26 cellular contexts compared by ENCODE assay signal in the genomic region with DNA sequence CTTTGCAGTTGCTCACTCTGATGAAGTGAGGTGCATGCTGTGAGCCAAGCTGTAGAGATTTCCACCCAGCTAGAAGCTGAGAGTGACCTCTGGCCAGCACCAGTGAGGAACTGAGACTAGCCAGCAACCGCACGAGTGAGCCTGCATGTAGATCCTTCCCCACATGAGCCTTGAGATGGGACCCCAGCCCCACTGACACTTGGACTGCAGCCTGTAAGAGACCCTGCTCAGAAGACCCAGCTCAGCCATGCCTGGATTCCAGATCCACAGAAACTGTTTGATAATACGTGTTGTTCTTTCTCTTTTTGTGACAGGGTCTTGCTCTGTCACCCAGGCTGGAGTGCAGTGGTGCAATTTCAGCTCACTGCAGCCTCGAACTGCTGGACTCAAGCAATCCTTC.
"Had no signal": no experiment of that assay in that cellular context is flagged by ENCODE, and none has a peak within 500 bp of the region (broad histone marks: within the 10 kb centered on the region; RNA-seq: fewer than 3 reads in every experiment).

No MANE protein-coding gene starts in this region.

- DNase-seq: colonic mucosa; cortex of kidney; dermis blood vessel endothelial cell; dorsolateral prefrontal cortex; effector CD4-positive, alpha-beta T cell; effector CD8-positive, alpha-beta T cell; effector memory CD4-positive, alpha-beta T cell; effector memory CD8-positive, alpha-beta T cell; erythroblast; esophagus squamous epithelium; foreskin fibroblast; foreskin keratinocyte; foreskin melanocyte; gastrocnemius medialis; glutamatergic neuron; heart left ventricle; heart right ventricle had no signal

- H3K4me1 ChIP-seq: colonic mucosa, esophagus muscularis mucosa, esophagus squamous epithelium, foreskin keratinocyte, gastrocnemius medialis, gastroesophageal sphincter, heart left ventricle, heart right ventricle had no signal

- H3K27me3 Mint-ChIP-seq: dendritic cell treated with granulocyte-macrophage colony-stimulating factor and Interleukin-4, amounts not matched to agents 40 ng/mL and 50 ng/mL, for 4 days had no signal

- H3K27me3 ChIP-seq: colonic mucosa, esophagus squamous epithelium, foreskin keratinocyte, gastrocnemius medialis, heart left ventricle, hepatocyte had no signal

- H3K36me3 ChIP-seq: colonic mucosa, esophagus muscularis mucosa, esophagus squamous epithelium, gastrocnemius medialis, gastroesophageal sphincter, heart left ventricle, heart right ventricle had no signal

- H3K4me2 ChIP-seq: hepatocyte had no signal

- H3K27ac ChIP-seq: colonic mucosa, coronary artery, dorsolateral prefrontal cortex, epithelial cell of prostate, esophagus muscularis mucosa, esophagus squamous epithelium, foreskin keratinocyte, gastrocnemius medialis, gastroesophageal sphincter, heart left ventricle, heart right ventricle, hepatocyte had no signal

- H3K27ac Mint-ChIP-seq: dendritic cell treated with granulocyte-macrophage colony-stimulating factor and Interleukin-4, amounts not matched to agents 40 ng/mL and 50 ng/mL, for 4 days; effector memory CD8-positive, alpha-beta T cell had no signal

- FAIRE-seq: colon, endometrium, endothelial cell of umbilical vein had no signal

- H3K4me3 Mint-ChIP-seq: dendritic cell treated with granulocyte-macrophage colony-stimulating factor and Interleukin-4, amounts not matched to agents 40 ng/mL and 50 ng/mL, for 4 days; effector memory CD8-positive, alpha-beta T cell had no signal

- H3K4me3 ChIP-seq: colonic mucosa, coronary artery, dorsolateral prefrontal cortex, esophagus muscularis mucosa, esophagus squamous epithelium, gastrocnemius medialis, gastroesophageal sphincter, heart left ventricle, heart right ventricle, hepatocyte had no signal

- H3K9me3 ChIP-seq: colonic mucosa, esophagus muscularis mucosa, esophagus squamous epithelium, gastrocnemius medialis, gastroesophageal sphincter, heart left ventricle, heart right ventricle had no signal

- H3K9me3 Mint-ChIP-seq: effector memory CD8-positive, alpha-beta T cell had no signal
